ENCODE assay signal across 1 cellular context in genomic region chr3:50150863-50151686, GRCh38.
TF ChIP-seq lines count a peak whose summit lies in the region.

No MANE protein-coding gene starts in this region.

TF ChIP-seq in HepG2, 621 proteins besides CTCF, POLR2A, EP300 and RAD21 (continued from another document):
- TF ChIP-seq ZNF710 (CRISPR knock-in tag; IDR thresholded peaks at IDR 0.05; ENCODE audit: borderline replicate concordance) (0 out of 2 replicates have a peak, but pooled peaks have one; percentile 25), ZFP41 (CRISPR knock-in tag; IDR thresholded peaks at IDR 0.05; ENCODE audit: borderline replicate concordance) (0 out of 2 replicates have a peak, but pooled peaks have one; percentile 37), SMARCC2 (IDR thresholded peaks at IDR 0.05) (no peak), RCOR2 (CRISPR knock-in tag; IDR thresholded peaks at IDR 0.05) (0 out of 2 replicates have a peak, but pooled peaks have one; percentile 21), KLF9 (CRISPR knock-in tag; IDR thresholded peaks at IDR 0.05; ENCODE audit: low read depth) (no peak), HHEX (CRISPR knock-in tag; IDR thresholded peaks at IDR 0.05) (no peak), TAF1 (CRISPR knock-in tag; IDR thresholded peaks at IDR 0.05) (peak; percentile 33; the same call in 1 of the 2 replicates), MYC (CRISPR knock-in tag; IDR thresholded peaks at IDR 0.05; ENCODE audit: borderline replicate concordance) (peak; percentile 45; the same call in 1 of the 2 replicates), GATAD2A (CRISPR knock-in tag; IDR thresholded peaks at IDR 0.05) (no peak)
